ENCODE assay signal across 8 cellular contexts in the genomic region with DNA sequence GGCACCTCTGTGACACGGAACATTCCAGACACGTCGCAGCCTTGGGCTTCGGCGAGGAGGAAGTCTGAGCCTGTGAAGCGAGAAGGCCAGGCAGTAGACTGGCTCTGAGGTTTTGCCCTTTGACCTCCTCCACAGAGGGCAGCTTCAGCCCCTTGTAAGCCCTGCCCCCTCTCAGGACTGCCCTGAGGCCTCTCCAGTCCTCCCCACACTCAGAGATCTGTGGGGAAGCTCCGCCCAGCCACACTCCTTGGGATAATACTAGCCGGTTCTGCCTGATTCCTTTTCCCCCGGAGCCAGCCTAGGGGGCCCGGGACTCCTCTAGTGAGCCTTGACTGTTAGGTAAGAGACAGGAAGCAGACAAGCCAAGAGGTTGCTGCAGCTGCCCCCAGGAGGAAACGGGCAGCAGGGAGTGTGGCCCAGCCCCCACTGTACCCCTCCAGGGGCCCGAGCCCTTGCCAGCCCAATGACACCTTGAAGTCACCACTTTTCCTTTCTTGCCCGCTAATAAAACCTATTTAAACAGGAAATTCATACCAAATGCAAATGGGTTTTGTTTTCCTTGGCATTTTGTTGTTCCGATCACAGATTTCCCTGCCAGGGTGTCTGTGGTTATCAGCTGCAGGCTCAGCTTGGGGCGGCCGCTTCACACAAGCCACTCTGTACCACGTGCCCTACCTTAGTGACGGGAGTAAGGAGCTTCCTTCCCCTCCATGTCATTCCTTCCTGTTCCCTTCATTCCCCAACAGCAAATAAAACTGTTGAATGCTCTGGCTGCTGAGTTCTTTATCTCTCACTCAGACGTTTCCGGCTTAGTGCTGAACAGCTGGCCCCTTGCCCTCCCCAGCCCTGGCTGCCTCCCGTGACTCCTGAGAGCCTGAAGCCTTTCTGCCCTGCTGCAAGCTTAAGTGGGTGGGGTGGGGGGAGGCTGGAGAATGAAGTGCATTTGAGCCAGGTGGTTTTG.
DNase-seq lines count a peak whose midpoint lies in the region; ATAC-seq and TF ChIP-seq lines count a peak whose summit lies in the region.

No MANE protein-coding gene starts in this region.

- H3K9me3 Mint-ChIP-seq in activated T-helper 1 cell treated with anti-CD3 and anti-CD28 coated beads, Interleukin-12 subunit alpha, Interleukin-12 subunit beta, Interleukin-2, Interleukin-4 antibody, amounts not matched to agents 30 ng/mL and 10 ng/mL and 1 ng/mL, durations not matched to agents 14 hours and 24 hours and 36 hours: no peaks in the 10 kb centered on the region

- peak overlapping the region; percentile 41 for H3K27ac Mint-ChIP-seq in activated T-helper 1 cell treated with anti-CD3 and anti-CD28 coated beads, Interleukin-12 subunit alpha, Interleukin-12 subunit beta, Interleukin-2, Interleukin-4 antibody, amounts not matched to agents 30 ng/mL and 10 ng/mL and 1 ng/mL, durations not matched to agents 14 hours and 24 hours and 36 hours

- no peaks in the 10 kb centered on the region for H3K36me3 Mint-ChIP-seq in activated T-helper 1 cell treated with anti-CD3 and anti-CD28 coated beads, Interleukin-12 subunit alpha, Interleukin-12 subunit beta, Interleukin-2, Interleukin-4 antibody, amounts not matched to agents 30 ng/mL and 10 ng/mL and 1 ng/mL, durations not matched to agents 14 hours and 24 hours and 36 hours (ENCODE audit: low read depth)

- H3K4me1 ChIP-seq in neutrophil (ENCODE audit: control insufficient read depth in 1 of 2, insufficient read depth in 1 of 2, low read depth in 1 of 2, low read length in 1 of 2): peaks cover 13 to 21% of the 10 kb centered on the region in 2 experiments

- H3K27ac ChIP-seq in neutrophil: peak overlapping the region; percentile 8

- peak; percentile 58 for ATAC-seq in HG02763 (IDR thresholded peaks at IDR 0.05; ENCODE audit: unreplicated experiment)
- no peak for ATAC-seq in HG03565 (IDR thresholded peaks at IDR 0.05; ENCODE audit: unreplicated experiment)

- no peaks in the 10 kb centered on the region for H3K36me3 ChIP-seq in neutrophil

- intact Hi-C loops in activated T-helper 1 cell treated with anti-CD3 and anti-CD28 coated beads, Interleukin-12 subunit alpha, Interleukin-12 subunit beta, Interleukin-2, Interleukin-4 antibody, amounts not matched to agents 30 ng/mL and 10 ng/mL and 1 ng/mL, durations not matched to agents 14 hours and 24 hours and 36 hours (cut with micrococcal nuclease): no loop called here

- H3K27me3 ChIP-seq in neutrophil: peaks cover 26% of the 10 kb centered on the region

- peak overlapping the region; percentile 40 for H3K4me3 Mint-ChIP-seq in activated T-helper 1 cell treated with anti-CD3 and anti-CD28 coated beads, Interleukin-12 subunit alpha, Interleukin-12 subunit beta, Interleukin-2, Interleukin-4 antibody, amounts not matched to agents 30 ng/mL and 10 ng/mL and 1 ng/mL, durations not matched to agents 14 hours and 24 hours and 36 hours

- no peaks in the 10 kb centered on the region for H3K27me3 Mint-ChIP-seq in activated T-helper 1 cell treated with anti-CD3 and anti-CD28 coated beads, Interleukin-12 subunit alpha, Interleukin-12 subunit beta, Interleukin-2, Interleukin-4 antibody, amounts not matched to agents 30 ng/mL and 10 ng/mL and 1 ng/mL, durations not matched to agents 14 hours and 24 hours and 36 hours (ENCODE audit: insufficient read depth)

- no peaks in the 10 kb centered on the region for H3K9me3 ChIP-seq in neutrophil

- DNase-seq in A172 (ENCODE audit: low spot score): peak; percentile 96
- peak; percentile 53 for DNase-seq in GM04504 (ENCODE audit: low read depth)
- DNase-seq in NCI-H2081 treated with DMSO at 0.1 percent for 48 hours (lab: John Stamatoyannopoulos, UW): peak; percentile 55
- no peak for DNase-seq in activated T-helper 1 cell treated with anti-CD3 and anti-CD28 coated beads, Interleukin-12 subunit alpha, Interleukin-12 subunit beta, Interleukin-2, Interleukin-4 antibody, amounts not matched to agents 30 ng/mL and 10 ng/mL and 1 ng/mL, durations not matched to agents 14 hours and 24 hours and 36 hours (ENCODE audit: low spot score)
- DNase-seq in foreskin melanocyte: peak; percentile 80

- peaks cover 39% of the 10 kb centered on the region for H3K4me1 Mint-ChIP-seq in activated T-helper 1 cell treated with anti-CD3 and anti-CD28 coated beads, Interleukin-12 subunit alpha, Interleukin-12 subunit beta, Interleukin-2, Interleukin-4 antibody, amounts not matched to agents 30 ng/mL and 10 ng/mL and 1 ng/mL, durations not matched to agents 14 hours and 24 hours and 36 hours (ENCODE audit: low read depth)

- H3K4me3 ChIP-seq in neutrophil (ENCODE audit: low read depth in 1 of 2, low read length in 1 of 2): peak overlapping the region in 1 of 2 experiments; percentile 42

- no peak for TF ChIP-seq CTCF in neutrophil (IDR thresholded peaks at IDR 0.05)
